ENCODE assay signal across 19 cellular contexts in the genomic region with DNA sequence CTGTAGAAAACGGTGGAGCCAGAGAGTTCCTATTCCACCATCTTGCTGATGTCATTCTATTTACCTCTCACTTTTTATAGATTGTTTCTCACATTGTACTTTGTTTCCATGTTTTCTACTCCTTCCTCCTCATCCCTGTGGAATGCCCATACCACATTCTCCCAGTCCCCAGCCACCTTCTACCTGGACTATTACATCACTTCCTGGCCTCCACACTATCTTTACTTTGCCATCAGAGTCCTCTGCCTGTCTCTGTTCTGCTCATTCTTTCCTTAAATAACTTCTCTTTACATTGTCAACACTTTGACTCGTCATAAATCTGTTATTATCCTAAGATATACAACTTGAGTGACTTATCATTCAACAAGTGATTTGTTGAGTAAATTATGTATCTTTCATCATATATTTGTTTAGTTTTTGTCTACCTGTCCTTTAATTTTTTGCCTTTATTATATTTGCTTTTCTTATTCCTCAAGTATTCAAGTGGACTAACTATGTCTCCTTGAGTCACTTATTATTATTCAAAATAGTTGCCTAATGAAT.
"Had no signal": no experiment of that assay in that cellular context is flagged by ENCODE, and none has a peak within 500 bp of the region (broad histone marks: within the 10 kb centered on the region; RNA-seq: fewer than 3 reads in every experiment).

No MANE protein-coding gene starts in this region.

- H3K4me2 ChIP-seq: neural progenitor cell had no signal

- H3K27me3 Mint-ChIP-seq: progenitor cell of endocrine pancreas; stimulated activated memory B cell treated with anti-CD40 and anti-IgM and Interleukin-4, amounts not matched to agents 10 μg/mL and 1 μg/mL and 100 μg/mL, for 72 hours had no signal

- H3K36me3 ChIP-seq: left lung, thoracic aorta, tibial nerve, upper lobe of left lung had no signal

- H3K36me3 Mint-ChIP-seq: naive thymus-derived CD4-positive, alpha-beta T cell; stimulated activated memory B cell treated with anti-CD40 and anti-IgM and Interleukin-4, amounts not matched to agents 10 μg/mL and 1 μg/mL and 100 μg/mL, for 72 hours had no signal

- H3K27ac Mint-ChIP-seq: effector memory CD8-positive, alpha-beta T cell; naive thymus-derived CD4-positive, alpha-beta T cell; nephron; neural progenitor cell; progenitor cell of endocrine pancreas; stimulated activated memory B cell treated with anti-CD40 and anti-IgM and Interleukin-4, amounts not matched to agents 10 μg/mL and 1 μg/mL and 100 μg/mL, for 72 hours had no signal

- H3K4me3 ChIP-seq: left lung, neural progenitor cell, thoracic aorta, tibial nerve, upper lobe of left lung had no signal

- H3K4me1 ChIP-seq: left lung, neural progenitor cell, parathyroid adenoma, tibial nerve, upper lobe of left lung had no signal

- H3K79me2 ChIP-seq: parathyroid adenoma had no signal

- H3K9me3 ChIP-seq: thoracic aorta, upper lobe of left lung had no signal

- H3K27me3 ChIP-seq: left lung, neural progenitor cell, tibial nerve, upper lobe of left lung had no signal

- H3K4me3 Mint-ChIP-seq: effector memory CD8-positive, alpha-beta T cell; naive thymus-derived CD4-positive, alpha-beta T cell; nephron; neural progenitor cell; stimulated activated memory B cell treated with anti-CD40 and anti-IgM and Interleukin-4, amounts not matched to agents 10 μg/mL and 1 μg/mL and 100 μg/mL, for 72 hours had no signal

- H2AFZ ChIP-seq: neural progenitor cell, parathyroid adenoma had no signal

- H3K4me1 Mint-ChIP-seq: naive thymus-derived CD4-positive, alpha-beta T cell; nephron; neural progenitor cell; stimulated activated memory B cell treated with anti-CD40 and anti-IgM and Interleukin-4, amounts not matched to agents 10 μg/mL and 1 μg/mL and 100 μg/mL, for 72 hours had no signal

- H3K27ac ChIP-seq: left lung, neural progenitor cell, parathyroid adenoma, thoracic aorta, tibial nerve, upper lobe of left lung had no signal

- DNase-seq: cortex of kidney; effector memory CD8-positive, alpha-beta T cell; left cardiac atrium; left lung; mesenchymal stem cell; midbrain; naive thymus-derived CD4-positive, alpha-beta T cell; stimulated activated CD4-positive, alpha-beta T cell treated with anti-CD3 and anti-CD28 coated beads, Interleukin-2, amount 100 ng/mL, for 24 hours; stimulated activated CD4-positive, alpha-beta T cell treated with anti-CD3 and anti-CD28 coated beads, Interleukin-4, amount 100 ng/mL, for 24 hours; stimulated activated naive CD8-positive, alpha-beta T cell treated with anti-CD3 and anti-CD28 coated beads, Interleukin-15, Interleukin-2, amounts not matched to agents 100 U/mL and 50 U/mL, for 24 hours; substantia nigra; upper lobe of left lung had no signal

- H3K9ac ChIP-seq: neural progenitor cell, parathyroid adenoma had no signal
